ENCODE assay signal across 20 cellular contexts in the genomic region with DNA sequence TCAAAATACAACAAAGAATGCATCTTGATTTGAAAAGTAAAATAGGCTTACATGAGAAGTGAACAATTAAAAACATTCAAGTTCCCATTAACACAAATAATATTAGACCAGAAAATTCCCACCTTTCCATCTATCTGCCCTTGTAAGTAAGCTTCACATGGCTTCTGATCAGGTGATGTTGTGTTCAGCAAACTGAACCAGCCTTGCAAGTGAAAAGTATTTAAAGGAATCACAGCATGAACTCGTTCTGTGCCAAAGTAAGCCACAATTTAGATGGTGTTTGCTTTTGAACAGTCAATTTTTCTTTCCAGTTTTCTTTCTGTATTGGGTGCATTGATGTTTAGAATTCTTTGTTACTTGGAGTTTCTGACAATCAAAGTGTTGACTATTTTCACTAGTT.
"Had no signal": no experiment of that assay in that cellular context is flagged by ENCODE, and none has a peak within 500 bp of the region (broad histone marks: within the 10 kb centered on the region; RNA-seq: fewer than 3 reads in every experiment).

No MANE protein-coding gene starts in this region.

- H3K27ac ChIP-seq: esophagus squamous epithelium, gastroesophageal sphincter, parathyroid adenoma, psoas muscle, right lobe of liver, spleen, stomach had no signal

- H3K79me2 ChIP-seq: parathyroid adenoma had no signal

- FAIRE-seq: urothelium cell line had no signal

- DNase-seq: dermis blood vessel endothelial cell; esophagus squamous epithelium; foreskin fibroblast; glutamatergic neuron; islet precursor cell; mammary epithelial cell; naive thymus-derived CD4-positive, alpha-beta T cell; nephron progenitor cell; psoas muscle; retina; right lobe of liver; spleen; stimulated activated CD4-positive, alpha-beta T cell treated with anti-CD3 and anti-CD28 coated beads, Interleukin-2, amount 100 ng/mL, for 24 hours; stimulated activated naive CD4-positive, alpha-beta T cell; stomach; trophoblast cell had no signal

- H3K9ac ChIP-seq: parathyroid adenoma had no signal

- H3K4me1 ChIP-seq: right lobe of liver, spleen, stomach had no signal

- ATAC-seq: gastroesophageal sphincter; left lobe of liver; naive thymus-derived CD4-positive, alpha-beta T cell; psoas muscle; right lobe of liver had no signal

- H3K27me3 ChIP-seq: esophagus squamous epithelium, gastroesophageal sphincter, right lobe of liver, spleen, stomach had no signal

- H3K36me3 ChIP-seq: esophagus squamous epithelium, gastroesophageal sphincter, right lobe of liver, spleen, stomach had no signal

- H2AFZ ChIP-seq: parathyroid adenoma had no signal

- H3K9me3 ChIP-seq: esophagus squamous epithelium, gastroesophageal sphincter, psoas muscle, right lobe of liver, spleen, stomach had no signal

- H3K4me3 ChIP-seq: esophagus squamous epithelium, gastroesophageal sphincter, psoas muscle, right lobe of liver, spleen, stomach had no signal
